20 cellular contexts compared by ENCODE assay signal in genomic region chrX:12011075-12011474, GRCh38.
A peak's percentile ranks its signal among the peaks of the same experiment; 100 is the strongest.
DNase-seq lines count a peak whose midpoint lies in the region; ATAC-seq, FAIRE-seq and TF ChIP-seq lines count a peak whose summit lies in the region.
"Had no signal": no experiment of that assay in that cellular context is flagged by ENCODE, and none has a peak within 500 bp of the region (broad histone marks: within the 10 kb centered on the region; RNA-seq: fewer than 3 reads in every experiment).

No MANE protein-coding gene starts in this region.

- H3K27ac ChIP-seq in AG04450 (ENCODE audit: low read depth, low read length) (no peak overlapping the region), astrocyte (ENCODE audit: low read depth, low read length) (no peak overlapping the region)
- H3K27ac ChIP-seq: dorsolateral prefrontal cortex, stomach had no signal

- H3K4me3 ChIP-seq in AG04450 (ENCODE audit: low read depth, low read length): no peak overlapping the region
- no peak overlapping the region for H3K4me3 ChIP-seq in astrocyte (ENCODE audit: insufficient read depth, low read depth, low read length)
- H3K4me3 ChIP-seq: dorsolateral prefrontal cortex, stomach had no signal

- CTCF ChIA-PET in AG04450 (lab: Charles Lee): no interaction called here

- H3K4me2 ChIP-seq in astrocyte (ENCODE audit: low read length): no peak overlapping the region

- H4K20me1 ChIP-seq in astrocyte (ENCODE audit: insufficient read depth, low read length): no peaks in the 10 kb centered on the region

- no peak overlapping the region for H2AFZ ChIP-seq in astrocyte (ENCODE audit: low read depth, low read length)

- peak; percentile 96 for FAIRE-seq in astrocyte (lab: Jason Lieb, UNC)
- FAIRE-seq: GM12892 had no signal

- no peaks in the 10 kb centered on the region for H3K79me2 ChIP-seq in astrocyte (ENCODE audit: insufficient read depth, low read length)

- no peaks in the 10 kb centered on the region for H3K36me3 Mint-ChIP-seq in astrocyte (ENCODE audit: low read depth, unreplicated experiment)
- H3K36me3 Mint-ChIP-seq: activated naive CD4-positive, alpha-beta T cell treated with anti-CD3 and anti-CD28 coated beads, Interleukin-2, amount 50 U/mL, for 24 hours had no signal

- H3K9me3 Mint-ChIP-seq in astrocyte (ENCODE audit: unreplicated experiment): no peaks in the 10 kb centered on the region
- no peaks in the 10 kb centered on the region for H3K9me3 Mint-ChIP-seq in stimulated activated naive CD8-positive, alpha-beta T cell treated with anti-CD3 and anti-CD28 coated beads, Interleukin-15, amount 100 ng/mL, for 72 hours
- H3K9me3 Mint-ChIP-seq: activated naive CD4-positive, alpha-beta T cell treated with anti-CD3 and anti-CD28 coated beads, Interleukin-2, amount 50 U/mL, for 24 hours had no signal

- TF ChIP-seq CTCF in AG04450 (IDR thresholded peaks at IDR 0.05; ENCODE audit: low read depth, low read length): no peak
- TF ChIP-seq CTCF in astrocyte (IDR thresholded peaks at IDR 0.05; ENCODE audit: insufficient read depth, low read depth, low read length): no peak

- peak overlapping the region; percentile 6 for H3K27ac Mint-ChIP-seq in astrocyte (ENCODE audit: unreplicated experiment)
- no peak overlapping the region for H3K27ac Mint-ChIP-seq in stimulated activated naive CD8-positive, alpha-beta T cell treated with anti-CD3 and anti-CD28 coated beads, Interleukin-15, amount 100 ng/mL, for 72 hours
- H3K27ac Mint-ChIP-seq: activated naive CD4-positive, alpha-beta T cell treated with anti-CD3 and anti-CD28 coated beads, Interleukin-2, amount 50 U/mL, for 24 hours had no signal

- no peak overlapping the region for H3K9ac ChIP-seq in astrocyte (ENCODE audit: low read length)

- no peak for ATAC-seq in stimulated activated naive CD8-positive, alpha-beta T cell treated with anti-CD3 and anti-CD28 coated beads, Interleukin-15, amount 100 ng/mL, for 72 hours
- ATAC-seq: left colon, Panc1 had no signal

- H3K36me3 ChIP-seq in astrocyte (ENCODE audit: insufficient read depth, low read length): no peaks in the 10 kb centered on the region
- H3K36me3 ChIP-seq: stomach had no signal

- H3K4me1 Mint-ChIP-seq in astrocyte (ENCODE audit: low read depth, unreplicated experiment): peaks cover 20% of the 10 kb centered on the region
- no peaks in the 10 kb centered on the region for H3K4me1 Mint-ChIP-seq in stimulated activated naive CD8-positive, alpha-beta T cell treated with anti-CD3 and anti-CD28 coated beads, Interleukin-15, amount 100 ng/mL, for 72 hours
- H3K4me1 Mint-ChIP-seq: activated naive CD4-positive, alpha-beta T cell treated with anti-CD3 and anti-CD28 coated beads, Interleukin-2, amount 50 U/mL, for 24 hours; neural crest cell had no signal

- H3K9me3 ChIP-seq in AG04450 (ENCODE audit: control insufficient read depth, insufficient read depth, low read length): no peaks in the 10 kb centered on the region
- H3K9me3 ChIP-seq in astrocyte (ENCODE audit: insufficient read depth, low read depth, low read length): no peaks in the 10 kb centered on the region
- H3K9me3 ChIP-seq: Caco-2, stomach had no signal

- no peaks in the 10 kb centered on the region for H3K27me3 ChIP-seq in AG04450 (ENCODE audit: control insufficient read depth, insufficient read depth, low read length)
- no peaks in the 10 kb centered on the region for H3K27me3 ChIP-seq in astrocyte (ENCODE audit: insufficient read depth, low read length)

- H3K27me3 Mint-ChIP-seq in astrocyte (ENCODE audit: low read depth, unreplicated experiment): no peaks in the 10 kb centered on the region
- H3K27me3 Mint-ChIP-seq in stimulated activated naive CD8-positive, alpha-beta T cell treated with anti-CD3 and anti-CD28 coated beads, Interleukin-15, amount 100 ng/mL, for 72 hours: peaks cover 6% of the 10 kb centered on the region

- peaks cover 15% of the 10 kb centered on the region for H3K4me1 ChIP-seq in astrocyte (ENCODE audit: insufficient read depth, low read length)
- H3K4me1 ChIP-seq: Caco-2, stomach had no signal

- POLR2A ChIA-PET in AG04450 (lab: Yijun Ruan, JAX): no interaction called here

- H3K4me3 Mint-ChIP-seq in astrocyte (ENCODE audit: unreplicated experiment): no peak overlapping the region
- H3K4me3 Mint-ChIP-seq in stimulated activated naive CD8-positive, alpha-beta T cell treated with anti-CD3 and anti-CD28 coated beads, Interleukin-15, amount 100 ng/mL, for 72 hours: no peak overlapping the region
- H3K4me3 Mint-ChIP-seq: activated naive CD4-positive, alpha-beta T cell treated with anti-CD3 and anti-CD28 coated beads, Interleukin-2, amount 50 U/mL, for 24 hours; neural crest cell had no signal

- DNase-seq in AG04450 (ENCODE audit: low read depth, low spot score) (peak; percentile 29), HS-5 (ENCODE audit: low read depth) (peak; percentile 39), astrocyte (ENCODE audit: low read depth) (peak; percentile 37), iris pigment epithelial cell (ENCODE audit: low read depth) (peak; percentile 81), 8988T (no peak), NCI-H187 treated with DMSO at 0.1 percent for 48 hours (lab: John Stamatoyannopoulos, UW) (no peak), hepatic stellate cell (ENCODE audit: low spot score) (no peak)
- no peak for DNase-seq in stimulated activated naive CD8-positive, alpha-beta T cell treated with anti-CD3 and anti-CD28 coated beads, Interleukin-15, amount 100 ng/mL, for 72 hours
- DNase-seq: activated CD4-positive, alpha-beta T cell treated with anti-CD3 and anti-CD28 coated beads, Interleukin-2, amount 50 U/mL, for 4 hours; Caco-2; hippocampal formation; left colon; NCI-H2029 treated with DMSO at 0.1 percent for 48 hours; NCI-H774; stomach had no signal

Comparison
In these comparisons a context has a peak if more than half of its experiments do, and no peak if none do; other contexts are left out.
1. DNase-seq: peak in AG04450 (single experiment), HS-5 (single experiment), astrocyte (single experiment) and iris pigment epithelial cell (single experiment); none in 8988T (single experiment), NCI-H187 treated with DMSO at 0.1 percent for 48 hours (single experiment), stimulated activated naive CD8-positive, alpha-beta T cell treated with anti-CD3 and anti-CD28 coated beads, Interleukin-15, amount 100 ng/mL, for 72 hours (0 of 2) and hepatic stellate cell (single experiment).